14 cellular contexts compared by ENCODE assay signal in genomic region chr9:35522189-35522588, GRCh38. TPM values are rescaled to one million over a fixed set of nuclear protein-coding genes. Genes with fewer than 3 reads are reported as not detected.
DNase-seq lines count a peak whose midpoint lies in the region; TF ChIP-seq lines count a peak whose summit lies in the region.
"Had no signal": no experiment of that assay in that cellular context is flagged by ENCODE, and none has a peak within 500 bp of the region (broad histone marks: within the 10 kb centered on the region; RNA-seq: fewer than 3 reads in every experiment).

No MANE protein-coding gene starts in this region.

- no peaks in the 10 kb centered on the region for H3K27me3 ChIP-seq in MG63
- H3K27me3 ChIP-seq in esophagus muscularis mucosa, result no peaks in the 10 kb centered on the region

- H3K4me1 Mint-ChIP-seq in osteocyte (ENCODE audit: unreplicated experiment), result peaks cover 84% of the 10 kb centered on the region

- H3K4me1 ChIP-seq in esophagus muscularis mucosa, result peaks cover 76 to 88% (median 87%) of the 10 kb centered on the region in 4 donors
- H3K4me1 ChIP-seq: HAP-1 had no signal

- TF ChIP-seq EP300 in esophagus muscularis mucosa (IDR thresholded peaks at IDR 0.05), result no peak

- H3K36me3 ChIP-seq in MG63 (peaks cover 58% of the 10 kb centered on the region), esophagus muscularis mucosa (no peaks in the 10 kb centered on the region)
- H3K36me3 ChIP-seq: HAP-1 had no signal

- no peaks in the 10 kb centered on the region for H3K9me3 Mint-ChIP-seq in osteocyte (ENCODE audit: unreplicated experiment)
- H3K9me3 Mint-ChIP-seq: CD4-positive, alpha-beta T cell had no signal

- no peak for TF ChIP-seq POLR2A in esophagus muscularis mucosa (IDR thresholded peaks at IDR 0.05; ENCODE audit: low read depth)

- intact Hi-C loops in esophagus muscularis mucosa (cut with DNase I), result no loop called here

- TF ChIP-seq CTCF in AG09309 (IDR thresholded peaks at IDR 0.05; ENCODE audit: control insufficient read depth, insufficient read depth, low read depth, low read length, missing control alignments) (peak; percentile 28), esophagus muscularis mucosa (IDR thresholded peaks at IDR 0.05) (peak in 1 of 3 experiments; percentile 29), osteocyte (IDR thresholded peaks at IDR 0.05) (peak; percentile 21), foreskin fibroblast (IDR thresholded peaks at IDR 0.05; ENCODE audit: low read depth, low read length) (no peak)

- no peak for DNase-seq in AG09309 (ENCODE audit: low read depth)
- peak; percentile 47 for DNase-seq in MG63
- no peak for DNase-seq in esophagus muscularis mucosa (ENCODE audit: extremely low spot score)
- DNase-seq in osteocyte (ENCODE audit: extremely low spot score, unreplicated experiment), result no peak
- no peak for DNase-seq in T1000 (lab: John Stamatoyannopoulos, UW)
- DNase-seq in globus pallidus (ENCODE audit: low spot score), result no peak
- no peak for DNase-seq in foreskin fibroblast
- DNase-seq in UCSD-AML1 (lab: John Stamatoyannopoulos, UW; ENCODE audit: unreplicated experiment), result no peak
- DNase-seq: activated CD8-positive, alpha-beta memory T cell treated with anti-CD3 and anti-CD28 coated beads, Interleukin-2, amount 50 U/mL, for 4 hours; anterior cingulate cortex; CD4-positive, alpha-beta T cell had no signal

- H3K27ac Mint-ChIP-seq in osteocyte (ENCODE audit: unreplicated experiment), result peak overlapping the region; percentile 98
- H3K27ac Mint-ChIP-seq: CD4-positive, alpha-beta T cell had no signal

- H3K9me3 ChIP-seq in MG63 (no peaks in the 10 kb centered on the region), esophagus muscularis mucosa (no peaks in the 10 kb centered on the region)
- H3K9me3 ChIP-seq: HAP-1 had no signal

- peak overlapping the region; percentile 80 to 87 (median 85) for H3K27ac ChIP-seq in esophagus muscularis mucosa (replicated peaks in 1 of 4)
- H3K27ac ChIP-seq: epithelial cell of prostate, KMS-11 had no signal

- no peaks in the 10 kb centered on the region for H3K27me3 Mint-ChIP-seq in osteocyte (ENCODE audit: unreplicated experiment)
- H3K27me3 Mint-ChIP-seq: CD4-positive, alpha-beta T cell had no signal

- H3K4me3 ChIP-seq in AG09309 (ENCODE audit: control insufficient read depth, low read depth, low read length) (no peak overlapping the region), MG63 (peak overlapping the region; percentile 1; the same call in 1 of the 2 replicates), esophagus muscularis mucosa (no peak overlapping the region), foreskin fibroblast (ENCODE audit: low read depth in 1 of 2, low read length in 2 of 2) (no peak overlapping the region)
- H3K4me3 ChIP-seq: HAP-1 had no signal

- peaks cover 6% of the 10 kb centered on the region for H3K36me3 Mint-ChIP-seq in osteocyte (ENCODE audit: unreplicated experiment)

- no peak overlapping the region for H3K4me3 Mint-ChIP-seq in osteocyte (ENCODE audit: unreplicated experiment)
- H3K4me3 Mint-ChIP-seq: CD4-positive, alpha-beta T cell had no signal

RNA-seq across cellular contexts. Expression of gene RUSC2, which starts 32.3 kb away (rescaled TPM):
- 27.2 and 40.5 TPM in 2 replicates for total RNA-seq in MG63 (2014; rRNA removed; shearing (Covaris generic); ENCODE audit: low replicate concordance)
- 10 to 100 TPM; 48.0 to 91.2 (median 73.8) TPM for total RNA-seq in esophagus muscularis mucosa
- 59.4 and 67.1 TPM in 2 replicates for total RNA-seq in osteocyte
